Comparison of ENCODE assay signal across 14 cellular contexts in genomic region chr1:225849905-225850304, GRCh38. TPM values are rescaled to one million over a fixed set of nuclear protein-coding genes. Genes with fewer than 3 reads are reported as not detected.
DNase-seq lines count a peak whose midpoint lies in the region; ATAC-seq and TF ChIP-seq lines count a peak whose summit lies in the region.
"Had no signal": no experiment of that assay in that cellular context is flagged by ENCODE, and none has a peak within 500 bp of the region (broad histone marks: within the 10 kb centered on the region; RNA-seq: fewer than 3 reads in every experiment).

No MANE protein-coding gene starts in this region.

- DNase-seq in DMS 273 (lab: John Stamatoyannopoulos, UW; ENCODE audit: unreplicated experiment) (peak; percentile 36), DMS 273 treated with DMSO at 0.1 percent for 48 hours (lab: John Stamatoyannopoulos, UW) (no peak), Peyer's patch (peak in 2 of 3 donors; percentile 74 to 79), pons (ENCODE audit: low spot score) (peak; percentile 39), DMS153 treated with DMSO at 0.1 percent for 48 hours (lab: John Stamatoyannopoulos, UW; ENCODE audit: unreplicated experiment) (no peak), CD1c-positive myeloid dendritic cell (ENCODE audit: extremely low spot score) (no peak), omental fat pad (ENCODE audit: low spot score) (no peak)
- DNase-seq: NCI-H1105 treated with DMSO at 0.1 percent for 48 hours had no signal

- peaks cover 24% of the 10 kb centered on the region for H3K36me3 Mint-ChIP-seq in brain

- H3K9me3 ChIP-seq in Peyer's patch, result no peaks in the 10 kb centered on the region
- H3K9me3 ChIP-seq: thyroid gland had no signal

- H3K4me3 Mint-ChIP-seq in brain, result no peak overlapping the region

- no peaks in the 10 kb centered on the region for H3K27me3 ChIP-seq in Peyer's patch
- H3K27me3 ChIP-seq: thyroid gland had no signal

- H3K36me3 ChIP-seq in Peyer's patch, result peaks cover 0 to 45% (median 0%) of the 10 kb centered on the region in 3 donors

- peaks cover 0 to 34% (median 25%) of the 10 kb centered on the region in 4 donors for H3K4me1 ChIP-seq in Peyer's patch
- H3K4me1 ChIP-seq: thyroid gland had no signal

- peaks cover 0 to 2% (median 0%) of the 10 kb centered on the region in 5 experiments for H3K9me3 Mint-ChIP-seq in brain

- no peaks in the 10 kb centered on the region for H3K27me3 Mint-ChIP-seq in brain

- TF ChIP-seq CTCF in Peyer's patch (IDR thresholded peaks at IDR 0.05) (no peak), brain (conservative IDR thresholded peaks at IDR 0.05) (no peak), omental fat pad (IDR thresholded peaks at IDR 0.05) (no peak)

- ATAC-seq in omental fat pad (ENCODE audit: low FRiP score), result no peak

- peak overlapping the region in 2 of 4 donors; percentile 62 to 78 for H3K27ac ChIP-seq in Peyer's patch
- H3K27ac ChIP-seq: 22Rv1, HL-60, thyroid gland had no signal

- no peak for TF ChIP-seq POLR2A in Peyer's patch (IDR thresholded peaks at IDR 0.05)

- peaks cover 16% of the 10 kb centered on the region for H3K4me1 Mint-ChIP-seq in brain

- peak overlapping the region in 3 of 5 experiments; percentile 13 to 73 (median 60) for H3K27ac Mint-ChIP-seq in brain

- H3K4me3 ChIP-seq in Peyer's patch, result no peak overlapping the region
- H3K4me3 ChIP-seq: thyroid gland had no signal

RNA-seq across cellular contexts. Expression of gene TMEM63A, which starts 32.3 kb away (rescaled TPM):
- total RNA-seq in Peyer's patch (100 to 1,000 TPM in 3 of 4 donors, 10 to 100 TPM in 1; 77.8 to 339 (median 275) TPM), omental fat pad (10 to 100 TPM; 27.6 to 93.3 (median 41.5) TPM)
- 34.6 TPM for polyA plus RNA-seq in brain (ENCODE audit: insufficient read depth, low read depth, low replicate concordance)

RNA-seq across cellular contexts. Expression of gene LEFTY1, which starts 39.0 kb away (rescaled TPM):
- total RNA-seq in Peyer's patch (10 to 100 TPM in 1 of 4 donors, 1 to 10 TPM in 3; 1.5 to 15.6 (median 5.6) TPM), omental fat pad (under 1 TPM in 1 of 4 donors, not detected in 3; 0.44 TPM)
- 1.0 TPM for polyA plus RNA-seq in brain (ENCODE audit: insufficient read depth, low read depth, low replicate concordance)
- total RNA-seq: glomerular endothelial cell, RPMI7951 had no signal

RNA-seq across cellular contexts. Expression of gene EPHX1, which starts 40.0 kb away (rescaled TPM):
- total RNA-seq in Peyer's patch (100 to 1,000 TPM in 1 of 4 donors, 10 to 100 TPM in 3; 28.9 to 109 (median 59.9) TPM), omental fat pad (100 to 1,000 TPM in 3 of 4 donors, 10 to 100 TPM in 1; 89.0 to 177 (median 156) TPM)
- polyA plus RNA-seq in brain (ENCODE audit: insufficient read depth, low read depth, low replicate concordance), result 238 TPM

Comparison
In these comparisons a context has a peak if more than half of its experiments do, and no peak if none do; other contexts are left out.
1. DNase-seq: peak in DMS 273 (single experiment), Peyer's patch (2 of 3) and pons (single experiment); none in DMS 273 treated with DMSO at 0.1 percent for 48 hours (single experiment), DMS153 treated with DMSO at 0.1 percent for 48 hours (single experiment), CD1c-positive myeloid dendritic cell (single experiment) and omental fat pad (single experiment).